In the genomic region with DNA sequence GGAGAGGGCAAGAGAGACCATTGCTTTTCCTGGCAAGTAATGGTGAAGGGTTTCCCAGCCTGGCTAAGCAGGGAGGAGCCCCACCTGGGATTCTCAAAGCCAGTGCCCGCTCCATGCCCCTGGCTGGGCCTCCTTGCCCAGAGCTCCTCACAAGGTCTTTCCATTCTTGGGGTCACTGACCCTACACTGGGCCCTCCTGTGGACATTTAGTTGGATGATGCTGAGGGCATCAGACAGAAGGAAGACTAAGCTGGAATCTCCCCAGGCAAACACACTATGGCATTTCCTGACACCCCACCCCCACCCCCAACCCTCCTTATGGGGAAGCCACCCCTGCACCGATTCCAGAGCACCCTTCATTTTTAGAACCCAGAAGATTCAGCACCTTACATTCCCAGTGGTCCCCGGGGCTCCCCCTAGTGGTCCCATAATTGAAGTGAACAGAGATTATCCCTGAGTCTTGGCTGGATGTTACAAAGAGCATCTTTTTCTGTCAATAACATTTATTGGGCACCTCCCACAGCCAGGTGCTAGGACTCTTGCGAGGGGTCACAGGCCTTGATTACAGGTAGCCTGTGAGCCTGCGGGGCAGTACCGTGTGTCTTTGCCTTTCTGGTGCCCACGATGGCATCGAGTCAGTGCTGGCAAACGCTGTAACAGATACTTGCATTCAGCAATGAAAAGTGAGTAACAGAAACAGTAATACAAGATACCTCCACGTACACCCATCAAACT, we compare ENCODE assay signal across 8 cellular contexts.
A peak's percentile ranks its signal among the peaks of the same experiment; 100 is the strongest.
DNase-seq lines count a peak whose midpoint lies in the region; ATAC-seq and TF ChIP-seq lines count a peak whose summit lies in the region.

No MANE protein-coding gene starts in this region.

- no peak overlapping the region for H3K4me3 ChIP-seq in left lung

- no peaks in the 10 kb centered on the region for H3K27me3 ChIP-seq in left lung

- peak; percentile 68 for ATAC-seq in left lung
- no peak for ATAC-seq in GM18505 (IDR thresholded peaks at IDR 0.05; ENCODE audit: unreplicated experiment)

- DNase-seq in NCI-H510A treated with DMSO at 0.1 percent for 48 hours (lab: John Stamatoyannopoulos, UW) (peak; percentile 40), NCI-H510A (lab: John Stamatoyannopoulos, UW) (no peak), LHCN-M2 (ENCODE audit: low read depth) (peak; percentile 27), SK-MEL-5 (ENCODE audit: low read depth, low spot score) (peak; percentile 44), cerebellar cortex (ENCODE audit: low spot score) (peak; percentile 70), left lung (no peak)
- DNase-seq in stimulated activated CD8-positive, alpha-beta memory T cell treated with anti-CD3 and anti-CD28 coated beads, Interleukin-7, amount 100 ng/mL, for 24 hours (ENCODE audit: low read depth), result peak; percentile 8

- H3K36me3 ChIP-seq in left lung, result no peaks in the 10 kb centered on the region

- TF ChIP-seq POLR2A in GM18505 (IDR thresholded peaks at IDR 0.05; ENCODE audit: borderline replicate concordance, extremely low read depth, insufficient read depth, insufficient read length), result no peak

- H3K27ac ChIP-seq in left lung, result no peak overlapping the region

- H3K4me1 ChIP-seq in left lung, result no peaks in the 10 kb centered on the region

- H3K9me3 ChIP-seq in left lung, result no peaks in the 10 kb centered on the region

- peak; percentile 48 to 65 for TF ChIP-seq CTCF in left lung (IDR thresholded peaks at IDR 0.05)

- intact Hi-C loops in left lung (cut with DNase I), result no loop called here

- in situ Hi-C loops in SK-MEL-5 (cut with HindIII; ENCODE audit: low pct_unique_long_range_greater_than_20kb, low sequenced_read_pairs), result no loop called here

Comparison
In these comparisons a context has a peak if more than half of its experiments do, and no peak if none do; other contexts are left out.
1. DNase-seq: peak in NCI-H510A treated with DMSO at 0.1 percent for 48 hours (single experiment), LHCN-M2 (single experiment), SK-MEL-5 (single experiment), cerebellar cortex (single experiment) and stimulated activated CD8-positive, alpha-beta memory T cell treated with anti-CD3 and anti-CD28 coated beads, Interleukin-7, amount 100 ng/mL, for 24 hours (single experiment); none in NCI-H510A (single experiment) and left lung (0 of 2).